In the genomic region with DNA sequence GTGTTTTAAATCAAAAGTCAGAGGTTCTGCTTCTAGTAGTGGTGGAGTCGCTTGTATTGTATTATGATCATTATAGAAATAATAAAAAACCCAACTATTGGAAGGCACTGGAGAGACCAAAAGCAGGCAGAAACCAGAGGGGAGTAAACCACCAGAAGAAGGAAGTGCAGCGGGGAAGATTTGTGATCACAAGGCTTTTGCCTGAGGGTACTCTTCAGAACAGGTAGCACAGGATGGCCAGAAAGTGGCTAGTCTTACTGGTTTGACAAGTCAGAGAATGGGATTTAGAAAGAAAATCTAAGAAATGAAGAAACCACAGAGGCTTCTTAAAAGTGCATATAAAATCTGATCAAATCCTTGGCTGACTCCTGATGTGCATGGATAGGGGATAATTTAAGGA, we compare ENCODE assay signal across 24 cellular contexts. TPM values are rescaled to one million over a fixed set of nuclear protein-coding genes. Genes with fewer than 3 reads are reported as not detected.
DNase-seq lines count a peak whose midpoint lies in the region; ATAC-seq and TF ChIP-seq lines count a peak whose summit lies in the region.
"Had no signal": no experiment of that assay in that cellular context is flagged by ENCODE, and none has a peak within 500 bp of the region (broad histone marks: within the 10 kb centered on the region; RNA-seq: fewer than 3 reads in every experiment).

No MANE protein-coding gene starts in this region.

- H3K27me3 ChIP-seq in mammary epithelial cell (ENCODE audit: insufficient read depth, low read length) (no peaks in the 10 kb centered on the region), left lung (no peaks in the 10 kb centered on the region)
- H3K27me3 ChIP-seq: vagina had no signal

- no peak overlapping the region for H3K4me2 ChIP-seq in mammary epithelial cell (ENCODE audit: insufficient read depth, low read depth, low read length)

- H3K4me1 ChIP-seq in mammary epithelial cell (ENCODE audit: insufficient read depth, low read length), result no peaks in the 10 kb centered on the region
- H3K4me1 ChIP-seq in left lung, result peaks cover 10 to 11% of the 10 kb centered on the region in 2 donors

- dilution Hi-C loops in mammary epithelial cell (cut with HindIII; ENCODE audit: low sequenced_read_pairs), result no loop called here

- in situ Hi-C loops in mammary epithelial cell (cut with MboI; ENCODE audit: low sequenced_read_pairs in 2 of 2), result no loop called here

- peak; percentile 30 for DNase-seq in DMS79 treated with DMSO at 0.1 percent for 48 hours (lab: John Stamatoyannopoulos, UW)
- DNase-seq in mammary epithelial cell, result peak; percentile 59
- no peak for DNase-seq in left lung
- DNase-seq in inferior parietal cortex (ENCODE audit: extremely low spot score), result no peak
- DNase-seq in OCI-M1 (lab: John Stamatoyannopoulos, UW), result no peak
- no peak for DNase-seq in SW 1271 (lab: John Stamatoyannopoulos, UW)
- DNase-seq: activated CD4-positive, alpha-beta T cell treated with anti-CD3 and anti-CD28 coated beads, Interleukin-2, amount 50 U/mL, for 1 hour; activated CD8-positive, alpha-beta memory T cell treated with anti-CD3 and anti-CD28 coated beads, Interleukin-2, amount 50 U/mL, for 4 hours; aorta; C1 segment of cervical spinal cord; head of caudate nucleus; left colon; mesenchymal stem cell; naive thymus-derived CD4-positive, alpha-beta T cell; NCI-H1417; NCI-H2107; NCI-H526; occipital lobe; RPMI8226 had no signal

- no peak overlapping the region for H2AFZ ChIP-seq in mammary epithelial cell (ENCODE audit: low read depth, low read length)

- H3K4me3 ChIP-seq in mammary epithelial cell (replicated peaks in 1 of 3; ENCODE audit: insufficient read depth in 1 of 3, low read depth in 2 of 3, low read length in 3 of 3) (no peak overlapping the region), left lung (no peak overlapping the region)
- H3K4me3 ChIP-seq: skin epidermis, vagina had no signal

- H3K27ac ChIP-seq in 22Rv1 (peak overlapping the region; percentile 76), mammary epithelial cell (ENCODE audit: insufficient read depth, low read depth, low read length) (no peak overlapping the region), left lung (no peak overlapping the region)
- H3K27ac ChIP-seq: vagina had no signal

- H4K20me1 ChIP-seq in mammary epithelial cell (ENCODE audit: insufficient read depth, low read length), result no peaks in the 10 kb centered on the region

- peaks cover 3% of the 10 kb centered on the region for H3K9me3 ChIP-seq in mammary epithelial cell (replicated peaks; ENCODE audit: insufficient read depth, low read length)
- H3K9me3 ChIP-seq in left lung, result peaks cover 0 to 14% of the 10 kb centered on the region in 2 donors
- H3K9me3 ChIP-seq: vagina had no signal

- H3K79me2 ChIP-seq in mammary epithelial cell (ENCODE audit: insufficient read depth, low read length), result no peaks in the 10 kb centered on the region

- H3K9ac ChIP-seq in mammary epithelial cell (ENCODE audit: insufficient read depth, low read length), result no peak overlapping the region

- peak; percentile 70 for ATAC-seq in left lung
- no peak for ATAC-seq in HG03520 (IDR thresholded peaks at IDR 0.05; ENCODE audit: unreplicated experiment)
- ATAC-seq: left colon; naive thymus-derived CD4-positive, alpha-beta T cell; WTC11 had no signal

- no TSS peak for BruUV-seq in mammary epithelial cell (replicated peaks; lab: Mats Ljungman, UMichigan)

- CTCF ChIA-PET in mammary epithelial cell (lab: Charles Lee; ENCODE audit: low non-redundant PET), result no interaction called here

- intact Hi-C loops in mammary epithelial cell (cut with micrococcal nuclease) (no loop called here), left lung (cut with DNase I) (no loop called here)

- no peak for TF ChIP-seq CTCF in 22Rv1 (IDR thresholded peaks at IDR 0.05)
- TF ChIP-seq CTCF in mammary epithelial cell (conservative IDR thresholded peaks at IDR 0.05 in 1 of 2, IDR thresholded peaks at IDR 0.05 in 1 of 2; ENCODE audit: extremely low read depth in 1 of 2, insufficient read depth in 1 of 2, low read depth in 1 of 2, low read length in 2 of 2), result no peak
- no peak for TF ChIP-seq CTCF in left lung (IDR thresholded peaks at IDR 0.05)

- H3K36me3 ChIP-seq in mammary epithelial cell (ENCODE audit: insufficient read depth, low read length) (no peaks in the 10 kb centered on the region), left lung (no peaks in the 10 kb centered on the region)
- H3K36me3 ChIP-seq: vagina had no signal

- WGBS in mammary epithelial cell (ENCODE audit: low coverage, missing lambda C conversion rate), result 40% methylated on average over 2 of the region's 2 CpGs

RNA-seq across cellular contexts. Expression of gene MAPK13, which starts 24.0 kb away (rescaled TPM):
- 10 to 100 TPM; 11.8 to 11.9 TPM for total RNA-seq in mammary epithelial cell
- polyA plus RNA-seq in mammary epithelial cell, result 23.6 TPM
- 37.9 TPM for polyA minus RNA-seq in mammary epithelial cell
- 10 to 100 TPM; 83.2 to 89.7 TPM for total RNA-seq in left lung

RNA-seq across cellular contexts. Expression of gene BRPF3, which starts 42.3 kb away (rescaled TPM):
- 10 to 100 TPM; 10.8 to 16.2 TPM for total RNA-seq in mammary epithelial cell
- 6.2 TPM for polyA plus RNA-seq in mammary epithelial cell
- polyA minus RNA-seq in mammary epithelial cell, result 17.8 TPM
- total RNA-seq in left lung, result 10 to 100 TPM; 30.8 to 32.9 TPM

Comparison
In these comparisons a context has a peak if more than half of its experiments do, and no peak if none do; other contexts are left out.
1. DNase-seq: peak in DMS79 treated with DMSO at 0.1 percent for 48 hours (single experiment) and mammary epithelial cell (single experiment); none in left lung (0 of 2), inferior parietal cortex (single experiment), OCI-M1 (single experiment) and SW 1271 (0 of 2).
2. RNA of gene MAPK13, which starts 24.0 kb away (total RNA-seq): 83.2 to 89.7 TPM in left lung; 11.8 to 11.9 TPM in mammary epithelial cell; every median in the first group is over 4 times any median in the second.